Comparison of ENCODE assay signal across 1 cellular context in the genomic region with DNA sequence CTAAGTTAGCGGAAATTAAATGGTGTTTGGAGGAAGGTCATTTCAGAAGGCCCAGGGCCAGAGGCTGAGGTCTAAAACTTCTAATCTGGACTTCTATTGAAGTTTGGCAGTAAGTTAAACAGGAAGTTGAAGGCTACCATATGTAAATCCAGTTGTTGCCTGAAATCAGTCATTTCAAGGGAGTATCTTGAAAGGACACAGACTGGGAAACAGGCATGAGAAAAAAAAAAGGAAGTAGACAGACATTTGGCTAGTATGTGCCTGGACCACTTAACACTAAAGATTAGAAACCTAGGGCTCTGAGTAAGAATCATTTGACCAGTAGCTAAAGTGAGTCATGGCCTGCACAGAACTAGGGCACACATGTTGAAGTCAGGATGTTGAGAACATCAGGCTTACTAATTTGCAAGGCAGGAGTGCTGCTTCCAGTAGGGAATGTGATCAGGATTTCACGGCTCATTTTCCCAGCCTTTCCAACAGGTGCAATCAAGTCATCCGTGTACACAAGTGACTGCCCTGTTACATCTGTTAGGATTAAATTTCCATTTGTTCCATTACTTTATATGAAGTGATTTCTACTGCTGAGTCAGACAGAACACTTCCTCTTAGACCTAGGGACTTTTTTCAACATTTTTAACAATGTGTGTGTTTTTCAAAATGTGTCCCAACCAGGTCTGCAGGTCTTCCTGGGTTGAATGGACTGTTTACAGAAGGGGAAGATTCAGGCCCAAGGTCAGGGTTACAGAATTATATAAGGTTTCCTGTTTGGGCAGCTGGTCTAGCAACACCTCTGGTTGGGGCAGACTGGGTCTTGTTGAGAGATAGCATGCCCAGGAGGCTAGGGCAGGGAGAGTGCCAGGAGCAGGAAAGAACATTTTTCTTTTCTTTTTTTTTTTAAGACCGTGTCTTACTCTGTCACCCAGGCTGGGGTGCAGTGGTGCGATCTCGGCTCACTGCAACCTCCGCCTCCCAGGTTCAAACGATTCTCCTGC.
TF ChIP-seq lines count a peak whose summit lies in the region.

No MANE protein-coding gene starts in this region.

TF ChIP-seq in HepG2, 621 proteins besides CTCF, POLR2A, EP300 and RAD21 (continued from another document and continues in another):
- TF ChIP-seq, protein P1, sequence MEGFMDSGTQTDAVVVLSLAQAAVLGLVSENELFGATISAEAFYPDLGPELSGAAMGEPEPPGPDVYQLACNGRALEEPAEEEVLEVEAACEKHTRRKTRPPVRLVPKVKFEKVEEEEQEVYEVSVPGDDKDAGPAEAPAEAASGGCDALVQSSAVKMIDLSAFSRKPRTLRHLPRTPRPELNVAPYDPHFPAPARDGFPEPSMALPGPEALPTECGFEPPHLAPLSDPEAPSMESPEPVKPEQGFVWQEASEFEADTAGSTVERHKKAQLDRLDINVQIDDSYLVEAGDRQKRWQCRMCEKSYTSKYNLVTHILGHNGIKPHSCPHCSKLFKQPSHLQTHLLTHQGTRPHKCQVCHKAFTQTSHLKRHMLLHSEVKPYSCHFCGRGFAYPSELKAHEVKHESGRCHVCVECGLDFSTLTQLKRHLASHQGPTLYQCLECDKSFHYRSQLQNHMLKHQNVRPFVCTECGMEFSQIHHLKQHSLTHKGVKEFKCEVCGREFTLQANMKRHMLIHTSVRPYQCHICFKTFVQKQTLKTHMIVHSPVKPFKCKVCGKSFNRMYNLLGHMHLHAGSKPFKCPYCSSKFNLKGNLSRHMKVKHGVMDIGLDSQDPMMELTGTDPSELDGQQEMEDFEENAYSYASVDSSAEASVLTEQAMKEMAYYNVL (CRISPR knock-in tag; IDR thresholded peaks at IDR 0.05; ENCODE audit: borderline replicate concordance), result peak; percentile 89
- TF ChIP-seq ZNF136 (CRISPR knock-in tag; IDR thresholded peaks at IDR 0.05; ENCODE audit: low read depth) (no peak), SP4 (CRISPR knock-in tag; IDR thresholded peaks at IDR 0.05) (0 out of 2 replicates have a peak, but pooled peaks have one; percentile 6), ZNF891 (CRISPR knock-in tag; IDR thresholded peaks at IDR 0.05) (no peak), ZFP82 (CRISPR knock-in tag; IDR thresholded peaks at IDR 0.05; ENCODE audit: borderline replicate concordance) (0 out of 2 replicates have a peak, but pooled peaks have one; percentile 67), SOX13 (IDR thresholded peaks at IDR 0.05) (peak; percentile 71), SOX13 (CRISPR knock-in tag; conservative IDR thresholded peaks at IDR 0.05 in 1 of 2, IDR thresholded peaks at IDR 0.05 in 1 of 2) (peak in 1 of 2 experiments; percentile 91; a peak in 2 of 4 replicates), PCBP1 (IDR thresholded peaks at IDR 0.05; ENCODE audit: borderline replicate concordance, low read depth, low read length) (no peak), MBNL3 (CRISPR knock-in tag; conservative IDR thresholded peaks at IDR 0.05) (no peak), SP1 (IDR thresholded peaks at IDR 0.05) (no peak), SP1 (CRISPR knock-in tag; IDR thresholded peaks at IDR 0.05) (no peak), ATF7-NPFF (CRISPR knock-in tag; IDR thresholded peaks at IDR 0.05; ENCODE audit: low read depth) (0 out of 2 replicates have a peak, but pooled peaks have one; percentile 43), ZNF10 (CRISPR knock-in tag; IDR thresholded peaks at IDR 0.05; ENCODE audit: borderline replicate concordance, low read depth) (no peak), ZNF543 (CRISPR knock-in tag; IDR thresholded peaks at IDR 0.05) (no peak), ONECUT2 (CRISPR knock-in tag; IDR thresholded peaks at IDR 0.05) (0 out of 2 replicates have a peak, but pooled peaks have one; percentile 39), HNRNPL (IDR thresholded peaks at IDR 0.05; ENCODE audit: low read depth, low read length) (peak; percentile 36; the same call in 1 of the 2 replicates)
- TF ChIP-seq, protein P2, sequence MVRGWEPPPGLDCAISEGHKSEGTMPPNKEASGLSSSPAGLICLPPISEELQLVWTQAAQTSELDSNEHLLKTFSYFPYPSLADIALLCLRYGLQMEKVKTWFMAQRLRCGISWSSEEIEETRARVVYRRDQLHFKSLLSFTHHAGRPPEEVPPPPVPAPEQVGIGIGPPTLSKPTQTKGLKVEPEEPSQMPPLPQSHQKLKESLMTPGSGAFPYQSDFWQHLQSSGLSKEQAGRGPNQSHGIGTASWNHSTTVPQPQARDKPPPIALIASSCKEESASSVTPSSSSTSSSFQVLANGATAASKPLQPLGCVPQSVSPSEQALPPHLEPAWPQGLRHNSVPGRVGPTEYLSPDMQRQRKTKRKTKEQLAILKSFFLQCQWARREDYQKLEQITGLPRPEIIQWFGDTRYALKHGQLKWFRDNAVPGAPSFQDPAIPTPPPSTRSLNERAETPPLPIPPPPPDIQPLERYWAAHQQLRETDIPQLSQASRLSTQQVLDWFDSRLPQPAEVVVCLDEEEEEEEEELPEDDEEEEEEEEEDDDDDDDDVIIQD (CRISPR knock-in tag; IDR thresholded peaks at IDR 0.05; ENCODE audit: low read depth), result no peak
- TF ChIP-seq, protein P3, sequence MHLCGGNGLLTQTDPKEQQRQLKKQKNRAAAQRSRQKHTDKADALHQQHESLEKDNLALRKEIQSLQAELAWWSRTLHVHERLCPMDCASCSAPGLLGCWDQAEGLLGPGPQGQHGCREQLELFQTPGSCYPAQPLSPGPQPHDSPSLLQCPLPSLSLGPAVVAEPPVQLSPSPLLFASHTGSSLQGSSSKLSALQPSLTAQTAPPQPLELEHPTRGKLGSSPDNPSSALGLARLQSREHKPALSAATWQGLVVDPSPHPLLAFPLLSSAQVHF (CRISPR knock-in tag; IDR thresholded peaks at IDR 0.05), result peak; percentile 28; the same call in 1 of the 2 replicates
- TF ChIP-seq, protein P4, sequence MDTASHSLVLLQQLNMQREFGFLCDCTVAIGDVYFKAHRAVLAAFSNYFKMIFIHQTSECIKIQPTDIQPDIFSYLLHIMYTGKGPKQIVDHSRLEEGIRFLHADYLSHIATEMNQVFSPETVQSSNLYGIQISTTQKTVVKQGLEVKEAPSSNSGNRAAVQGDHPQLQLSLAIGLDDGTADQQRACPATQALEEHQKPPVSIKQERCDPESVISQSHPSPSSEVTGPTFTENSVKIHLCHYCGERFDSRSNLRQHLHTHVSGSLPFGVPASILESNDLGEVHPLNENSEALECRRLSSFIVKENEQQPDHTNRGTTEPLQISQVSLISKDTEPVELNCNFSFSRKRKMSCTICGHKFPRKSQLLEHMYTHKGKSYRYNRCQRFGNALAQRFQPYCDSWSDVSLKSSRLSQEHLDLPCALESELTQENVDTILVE (CRISPR knock-in tag; IDR thresholded peaks at IDR 0.05), result peak; percentile 65
- TF ChIP-seq, protein P5, sequence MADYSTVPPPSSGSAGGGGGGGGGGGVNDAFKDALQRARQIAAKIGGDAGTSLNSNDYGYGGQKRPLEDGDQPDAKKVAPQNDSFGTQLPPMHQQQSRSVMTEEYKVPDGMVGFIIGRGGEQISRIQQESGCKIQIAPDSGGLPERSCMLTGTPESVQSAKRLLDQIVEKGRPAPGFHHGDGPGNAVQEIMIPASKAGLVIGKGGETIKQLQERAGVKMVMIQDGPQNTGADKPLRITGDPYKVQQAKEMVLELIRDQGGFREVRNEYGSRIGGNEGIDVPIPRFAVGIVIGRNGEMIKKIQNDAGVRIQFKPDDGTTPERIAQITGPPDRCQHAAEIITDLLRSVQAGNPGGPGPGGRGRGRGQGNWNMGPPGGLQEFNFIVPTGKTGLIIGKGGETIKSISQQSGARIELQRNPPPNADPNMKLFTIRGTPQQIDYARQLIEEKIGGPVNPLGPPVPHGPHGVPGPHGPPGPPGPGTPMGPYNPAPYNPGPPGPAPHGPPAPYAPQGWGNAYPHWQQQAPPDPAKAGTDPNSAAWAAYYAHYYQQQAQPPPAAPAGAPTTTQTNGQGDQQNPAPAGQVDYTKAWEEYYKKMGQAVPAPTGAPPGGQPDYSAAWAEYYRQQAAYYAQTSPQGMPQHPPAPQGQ (CRISPR knock-in tag; IDR thresholded peaks at IDR 0.05; ENCODE audit: borderline replicate concordance), result no peak
- TF ChIP-seq, protein P6, sequence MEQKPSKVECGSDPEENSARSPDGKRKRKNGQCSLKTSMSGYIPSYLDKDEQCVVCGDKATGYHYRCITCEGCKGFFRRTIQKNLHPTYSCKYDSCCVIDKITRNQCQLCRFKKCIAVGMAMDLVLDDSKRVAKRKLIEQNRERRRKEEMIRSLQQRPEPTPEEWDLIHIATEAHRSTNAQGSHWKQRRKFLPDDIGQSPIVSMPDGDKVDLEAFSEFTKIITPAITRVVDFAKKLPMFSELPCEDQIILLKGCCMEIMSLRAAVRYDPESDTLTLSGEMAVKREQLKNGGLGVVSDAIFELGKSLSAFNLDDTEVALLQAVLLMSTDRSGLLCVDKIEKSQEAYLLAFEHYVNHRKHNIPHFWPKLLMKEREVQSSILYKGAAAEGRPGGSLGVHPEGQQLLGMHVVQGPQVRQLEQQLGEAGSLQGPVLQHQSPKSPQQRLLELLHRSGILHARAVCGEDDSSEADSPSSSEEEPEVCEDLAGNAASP (CRISPR knock-in tag; IDR thresholded peaks at IDR 0.05; ENCODE audit: borderline replicate concordance), result peak; percentile 94
- TF ChIP-seq, protein P7, sequence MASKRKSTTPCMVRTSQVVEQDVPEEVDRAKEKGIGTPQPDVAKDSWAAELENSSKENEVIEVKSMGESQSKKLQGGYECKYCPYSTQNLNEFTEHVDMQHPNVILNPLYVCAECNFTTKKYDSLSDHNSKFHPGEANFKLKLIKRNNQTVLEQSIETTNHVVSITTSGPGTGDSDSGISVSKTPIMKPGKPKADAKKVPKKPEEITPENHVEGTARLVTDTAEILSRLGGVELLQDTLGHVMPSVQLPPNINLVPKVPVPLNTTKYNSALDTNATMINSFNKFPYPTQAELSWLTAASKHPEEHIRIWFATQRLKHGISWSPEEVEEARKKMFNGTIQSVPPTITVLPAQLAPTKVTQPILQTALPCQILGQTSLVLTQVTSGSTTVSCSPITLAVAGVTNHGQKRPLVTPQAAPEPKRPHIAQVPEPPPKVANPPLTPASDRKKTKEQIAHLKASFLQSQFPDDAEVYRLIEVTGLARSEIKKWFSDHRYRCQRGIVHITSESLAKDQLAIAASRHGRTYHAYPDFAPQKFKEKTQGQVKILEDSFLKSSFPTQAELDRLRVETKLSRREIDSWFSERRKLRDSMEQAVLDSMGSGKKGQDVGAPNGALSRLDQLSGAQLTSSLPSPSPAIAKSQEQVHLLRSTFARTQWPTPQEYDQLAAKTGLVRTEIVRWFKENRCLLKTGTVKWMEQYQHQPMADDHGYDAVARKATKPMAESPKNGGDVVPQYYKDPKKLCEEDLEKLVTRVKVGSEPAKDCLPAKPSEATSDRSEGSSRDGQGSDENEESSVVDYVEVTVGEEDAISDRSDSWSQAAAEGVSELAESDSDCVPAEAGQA (IDR thresholded peaks at IDR 0.05; ENCODE audit: low read depth), result no peak
- TF ChIP-seq, protein P7 (CRISPR knock-in tag; IDR thresholded peaks at IDR 0.05; ENCODE audit: borderline replicate concordance), result no peak
- TF ChIP-seq, protein P8, sequence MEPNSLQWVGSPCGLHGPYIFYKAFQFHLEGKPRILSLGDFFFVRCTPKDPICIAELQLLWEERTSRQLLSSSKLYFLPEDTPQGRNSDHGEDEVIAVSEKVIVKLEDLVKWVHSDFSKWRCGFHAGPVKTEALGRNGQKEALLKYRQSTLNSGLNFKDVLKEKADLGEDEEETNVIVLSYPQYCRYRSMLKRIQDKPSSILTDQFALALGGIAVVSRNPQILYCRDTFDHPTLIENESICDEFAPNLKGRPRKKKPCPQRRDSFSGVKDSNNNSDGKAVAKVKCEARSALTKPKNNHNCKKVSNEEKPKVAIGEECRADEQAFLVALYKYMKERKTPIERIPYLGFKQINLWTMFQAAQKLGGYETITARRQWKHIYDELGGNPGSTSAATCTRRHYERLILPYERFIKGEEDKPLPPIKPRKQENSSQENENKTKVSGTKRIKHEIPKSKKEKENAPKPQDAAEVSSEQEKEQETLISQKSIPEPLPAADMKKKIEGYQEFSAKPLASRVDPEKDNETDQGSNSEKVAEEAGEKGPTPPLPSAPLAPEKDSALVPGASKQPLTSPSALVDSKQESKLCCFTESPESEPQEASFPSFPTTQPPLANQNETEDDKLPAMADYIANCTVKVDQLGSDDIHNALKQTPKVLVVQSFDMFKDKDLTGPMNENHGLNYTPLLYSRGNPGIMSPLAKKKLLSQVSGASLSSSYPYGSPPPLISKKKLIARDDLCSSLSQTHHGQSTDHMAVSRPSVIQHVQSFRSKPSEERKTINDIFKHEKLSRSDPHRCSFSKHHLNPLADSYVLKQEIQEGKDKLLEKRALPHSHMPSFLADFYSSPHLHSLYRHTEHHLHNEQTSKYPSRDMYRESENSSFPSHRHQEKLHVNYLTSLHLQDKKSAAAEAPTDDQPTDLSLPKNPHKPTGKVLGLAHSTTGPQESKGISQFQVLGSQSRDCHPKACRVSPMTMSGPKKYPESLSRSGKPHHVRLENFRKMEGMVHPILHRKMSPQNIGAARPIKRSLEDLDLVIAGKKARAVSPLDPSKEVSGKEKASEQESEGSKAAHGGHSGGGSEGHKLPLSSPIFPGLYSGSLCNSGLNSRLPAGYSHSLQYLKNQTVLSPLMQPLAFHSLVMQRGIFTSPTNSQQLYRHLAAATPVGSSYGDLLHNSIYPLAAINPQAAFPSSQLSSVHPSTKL (CRISPR knock-in tag; IDR thresholded peaks at IDR 0.05), result peak; percentile 92
- TF ChIP-seq, protein P9, sequence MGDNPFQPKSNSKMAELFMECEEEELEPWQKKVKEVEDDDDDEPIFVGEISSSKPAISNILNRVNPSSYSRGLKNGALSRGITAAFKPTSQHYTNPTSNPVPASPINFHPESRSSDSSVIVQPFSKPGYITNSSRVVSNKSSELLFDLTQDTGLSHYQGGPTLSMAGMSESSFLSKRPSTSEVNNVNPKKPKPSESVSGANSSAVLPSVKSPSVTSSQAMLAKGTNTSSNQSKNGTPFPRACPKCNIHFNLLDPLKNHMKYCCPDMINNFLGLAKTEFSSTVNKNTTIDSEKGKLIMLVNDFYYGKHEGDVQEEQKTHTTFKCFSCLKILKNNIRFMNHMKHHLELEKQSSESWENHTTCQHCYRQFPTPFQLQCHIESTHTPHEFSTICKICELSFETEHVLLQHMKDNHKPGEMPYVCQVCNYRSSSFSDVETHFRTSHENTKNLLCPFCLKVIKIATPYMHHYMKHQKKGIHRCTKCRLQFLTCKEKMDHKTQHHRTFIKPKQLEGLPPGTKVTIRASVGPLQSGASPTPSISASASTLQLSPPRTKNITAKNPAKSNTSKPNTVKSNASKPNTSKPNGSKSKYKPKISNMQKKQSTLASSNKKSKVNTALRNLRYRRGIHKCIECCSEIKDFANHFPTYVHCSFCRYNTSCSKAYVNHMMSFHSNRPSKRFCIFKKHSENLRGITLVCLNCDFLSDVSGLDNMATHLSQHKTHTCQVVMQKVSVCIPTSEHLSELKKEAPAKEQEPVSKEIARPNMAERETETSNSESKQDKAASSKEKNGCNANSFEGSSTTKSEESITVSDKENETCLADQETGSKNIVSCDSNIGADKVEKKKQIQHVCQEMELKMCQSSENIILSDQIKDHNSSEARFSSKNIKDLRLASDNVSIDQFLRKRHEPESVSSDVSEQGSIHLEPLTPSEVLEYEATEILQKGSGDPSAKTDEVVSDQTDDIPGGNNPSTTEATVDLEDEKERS (CRISPR knock-in tag; IDR thresholded peaks at IDR 0.05), result no peak
